Comparison of ENCODE assay signal across 16 cellular contexts in genomic region chr1:218669431-218669830, GRCh38.
DNase-seq lines count a peak whose midpoint lies in the region; ATAC-seq and TF ChIP-seq lines count a peak whose summit lies in the region.
"Had no signal": no experiment of that assay in that cellular context is flagged by ENCODE, and none has a peak within 500 bp of the region (broad histone marks: within the 10 kb centered on the region; RNA-seq: fewer than 3 reads in every experiment).

No MANE protein-coding gene starts in this region.

- no peak for ATAC-seq in GM18511 (IDR thresholded peaks at IDR 0.05; ENCODE audit: unreplicated experiment)

- in situ Hi-C loops in G401 (cut with HindIII; ENCODE audit: low sequenced_read_pairs), result no loop called here

- no peak overlapping the region for H3K4me3 ChIP-seq in fibroblast of mammary gland (ENCODE audit: control insufficient read depth, low read depth, low read length)
- H3K4me3 ChIP-seq: SJSA1 had no signal

- no peak for TF ChIP-seq CTCF in fibroblast of mammary gland (conservative IDR thresholded peaks at IDR 0.05; ENCODE audit: control insufficient read depth, insufficient read depth, low read depth, low read length)

- DNase-seq in ELR (ENCODE audit: low read depth), result peak; percentile 59
- DNase-seq in amniotic epithelial cell (ENCODE audit: low read depth), result peak; percentile 44
- peak; percentile 60 for DNase-seq in fibroblast of mammary gland (ENCODE audit: low read depth)
- DNase-seq in renal cortical epithelial cell (ENCODE audit: low read depth), result peak; percentile 42
- no peak for DNase-seq in amniotic stem cell (lab: John Stamatoyannopoulos, UW)
- no peak for DNase-seq in G401 (ENCODE audit: low spot score)
- DNase-seq: CD4-positive, CD25-positive, alpha-beta regulatory T cell; H9; Kasumi-1; NCI-H1105 treated with DMSO at 0.1 percent for 48 hours; NCI-H1694 treated with DMSO at 0.1 percent for 48 hours; NCI-H2107; NCI-H69; NK-92 treated with Interleukin-12 subunit alpha and Interleukin-12 subunit beta, amount 100 ng/mL, for 24 hours had no signal

Comparison
In these comparisons a context has a peak if more than half of its experiments do, and no peak if none do; other contexts are left out.
1. DNase-seq: peak in ELR (single experiment), amniotic epithelial cell (single experiment), fibroblast of mammary gland (single experiment) and renal cortical epithelial cell (single experiment); none in amniotic stem cell (single experiment) and G401 (single experiment).